ENCODE assay signal across 26 cellular contexts in the genomic region with DNA sequence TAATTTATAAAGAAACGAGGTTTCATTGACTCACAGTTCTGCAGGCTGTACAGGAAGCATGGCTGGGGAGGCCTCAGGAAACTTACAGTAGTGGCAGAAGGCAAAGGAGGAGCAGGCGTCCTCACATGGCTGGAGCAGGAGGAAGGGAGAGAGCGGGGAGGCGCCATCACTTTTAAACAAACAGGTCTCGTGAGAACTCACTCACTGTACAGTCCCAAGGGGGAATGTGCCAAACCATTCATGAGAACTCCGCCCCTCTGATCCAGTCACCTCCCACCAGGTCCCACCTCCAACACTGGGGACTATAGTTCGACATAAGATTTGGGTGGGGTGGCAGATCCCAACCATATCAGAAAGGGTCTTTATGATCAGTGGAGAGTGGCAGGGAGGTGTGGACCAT.
A peak's percentile ranks its signal among the peaks of the same experiment; 100 is the strongest.
DNase-seq lines count a peak whose midpoint lies in the region; ATAC-seq and TF ChIP-seq lines count a peak whose summit lies in the region.
"Had no signal": no experiment of that assay in that cellular context is flagged by ENCODE, and none has a peak within 500 bp of the region (broad histone marks: within the 10 kb centered on the region; RNA-seq: fewer than 3 reads in every experiment).

No MANE protein-coding gene starts in this region.

- no peak for TF ChIP-seq POLR2A in HCT116 (IDR thresholded peaks at IDR 0.05; ENCODE audit: borderline replicate concordance, extremely low read depth, insufficient read depth, insufficient read length)
- no peak for TF ChIP-seq POLR2A in NB4 (IDR thresholded peaks at IDR 0.05; ENCODE audit: extremely low read depth, insufficient read length)

- no peak for TF ChIP-seq RAD21 in HCT116 (IDR thresholded peaks at IDR 0.05; ENCODE audit: low read depth)

- no peaks in the 10 kb centered on the region for H3K9me2 ChIP-seq in HCT116 (ENCODE audit: insufficient read depth)

- no peak for DNase-seq in HCT116 (ENCODE audit: low read depth, low spot score)
- DNase-seq in NB4 (ENCODE audit: low read depth) = peak; percentile 19
- DNase-seq in chondrocyte (ENCODE audit: low spot score) = peak; percentile 22
- peak; percentile 43 for DNase-seq in posterior vena cava (ENCODE audit: low spot score)
- no peak for DNase-seq in activated CD8-positive, alpha-beta memory T cell treated with anti-CD3 and anti-CD28 coated beads, Interleukin-2, amount 50 U/mL, for 4 hours
- DNase-seq: BE2C; CD4-positive, alpha-beta T cell; COR-L47; DMS 273 treated with DMSO at 0.1 percent for 48 hours; DMS79 treated with DMSO at 0.1 percent for 48 hours; H7; KBM-7; NCI-H1105; NCI-H1694; NCI-H2107; NCI-H226; NCI-H524; NCI-H774; NK-92 treated with Interleukin-12 subunit alpha and Interleukin-12 subunit beta, amount 100 ng/mL, for 24 hours; SJCRH30 had no signal

- H3K36me3 Mint-ChIP-seq in chondrocyte (ENCODE audit: low read depth) = peaks cover 2% of the 10 kb centered on the region
- H3K36me3 Mint-ChIP-seq in activated T-helper 17 cell treated with anti-CD3 and anti-CD28 coated beads, Interleukin-2, amount 50 U/mL, for 72 hours (ENCODE audit: low read depth) = no peaks in the 10 kb centered on the region

- peaks cover 9% of the 10 kb centered on the region; the same call in 1 of the 2 replicates for H3K27me3 ChIP-seq in HCT116 (ENCODE audit: insufficient read depth, low read length)
- H3K27me3 ChIP-seq: BE2C, Peyer's patch had no signal

- no peak overlapping the region for H3K4me3 Mint-ChIP-seq in chondrocyte (ENCODE audit: unreplicated experiment)
- no peak overlapping the region for H3K4me3 Mint-ChIP-seq in activated T-helper 17 cell treated with anti-CD3 and anti-CD28 coated beads, Interleukin-2, amount 50 U/mL, for 72 hours
- H3K4me3 Mint-ChIP-seq: CD4-positive, alpha-beta T cell had no signal

- intact Hi-C loops in HCT116 (cut with micrococcal nuclease) (no loop called here), posterior vena cava (cut with DNase I) (no loop called here)

- no peak overlapping the region for H3K4me3 ChIP-seq in HCT116 (replicated peaks in 1 of 2; ENCODE audit: low read depth in 1 of 2, low read length in 2 of 2)
- no peak overlapping the region for H3K4me3 ChIP-seq in NB4 (ENCODE audit: low read depth, low read length)
- H3K4me3 ChIP-seq: GM12878, Peyer's patch, SJCRH30 had no signal

- H3K36me3 ChIP-seq in HCT116 (ENCODE audit: control insufficient read depth in 1 of 2, insufficient read depth in 2 of 2, low read length in 2 of 2) = no peaks in the 10 kb centered on the region
- H3K36me3 ChIP-seq: BE2C, Peyer's patch, SJCRH30 had no signal

- no peaks in the 10 kb centered on the region for H3K79me2 ChIP-seq in HCT116 (ENCODE audit: insufficient read depth, low read length)

- H3K9me3 Mint-ChIP-seq in chondrocyte (ENCODE audit: low read depth) = peaks cover 5% of the 10 kb centered on the region
- no peaks in the 10 kb centered on the region for H3K9me3 Mint-ChIP-seq in activated T-helper 17 cell treated with anti-CD3 and anti-CD28 coated beads, Interleukin-2, amount 50 U/mL, for 72 hours
- H3K9me3 Mint-ChIP-seq: CD4-positive, alpha-beta T cell had no signal

- H3K27me3 Mint-ChIP-seq in chondrocyte (ENCODE audit: low read depth) = peaks cover 30% of the 10 kb centered on the region
- no peaks in the 10 kb centered on the region for H3K27me3 Mint-ChIP-seq in activated T-helper 17 cell treated with anti-CD3 and anti-CD28 coated beads, Interleukin-2, amount 50 U/mL, for 72 hours

- BruUV-seq in HCT116 (replicated peaks; lab: Mats Ljungman, UMichigan) = no TSS peak

- no peak overlapping the region for H3K4me2 ChIP-seq in HCT116 (ENCODE audit: low read length)

- no peak overlapping the region for H3K9ac ChIP-seq in HCT116 (ENCODE audit: low read length)

- H3K4me1 Mint-ChIP-seq in chondrocyte (ENCODE audit: low read depth) = no peaks in the 10 kb centered on the region
- H3K4me1 Mint-ChIP-seq in activated T-helper 17 cell treated with anti-CD3 and anti-CD28 coated beads, Interleukin-2, amount 50 U/mL, for 72 hours = no peaks in the 10 kb centered on the region

- no peaks in the 10 kb centered on the region for H4K20me1 ChIP-seq in HCT116 (ENCODE audit: insufficient read depth)

- no peak overlapping the region for H3K27ac Mint-ChIP-seq in chondrocyte (ENCODE audit: unreplicated experiment)
- no peak overlapping the region for H3K27ac Mint-ChIP-seq in activated T-helper 17 cell treated with anti-CD3 and anti-CD28 coated beads, Interleukin-2, amount 50 U/mL, for 72 hours
- H3K27ac Mint-ChIP-seq: CD4-positive, alpha-beta T cell had no signal

- POLR2A ChIA-PET in HCT116 (lab: Charles Lee) = no interaction called here

- TF ChIP-seq CTCF in HCT116 (IDR thresholded peaks at IDR 0.05 in 2 of 3, conservative IDR thresholded peaks at IDR 0.05 in 1 of 3; ENCODE audit: borderline replicate concordance in 1 of 3, insufficient read depth in 1 of 3, low read depth in 2 of 3, low read length in 2 of 3) (no peak), NB4 (IDR thresholded peaks at IDR 0.05; ENCODE audit: low read depth, low read length) (no peak), chondrocyte (IDR thresholded peaks at IDR 0.05) (no peak)

- H3K4me1 ChIP-seq in HCT116 (ENCODE audit: control insufficient read depth in 1 of 2, insufficient read depth in 2 of 2, low read length in 2 of 2) = no peaks in the 10 kb centered on the region
- H3K4me1 ChIP-seq: BE2C, SJCRH30 had no signal

- no peak overlapping the region for H2AFZ ChIP-seq in HCT116 (ENCODE audit: low read depth, low read length, poor library complexity, severe bottlenecking)

- RAD21 ChIA-PET in HCT116 (lab: Charles Lee; ENCODE audit: low non-redundant PET in 1 of 2, low total read pairs in 2 of 2, uncharacterized antibody in 2 of 2, unreplicated experiment in 2 of 2) = no interaction called here

- no peaks in the 10 kb centered on the region for H3K9me3 ChIP-seq in HCT116 (ENCODE audit: control insufficient read depth in 1 of 2, insufficient read depth in 1 of 2, low read depth in 1 of 2, low read length in 2 of 2)
- H3K9me3 ChIP-seq: BE2C, Peyer's patch, SJCRH30 had no signal

- peak; percentile 27; the same call in 1 of the 2 replicates for ATAC-seq in HCT116
- no peak for ATAC-seq in activated T-helper 17 cell treated with anti-CD3 and anti-CD28 coated beads, Interleukin-2, amount 50 U/mL, for 72 hours (replicated peaks)
- no peak for ATAC-seq in GM21526 (IDR thresholded peaks at IDR 0.05; ENCODE audit: low FRiP score, unreplicated experiment)
- ATAC-seq: GM12878, HepG2 had no signal

- CTCF ChIA-PET in HCT116 (lab: Charles Lee) = no interaction called here

- no peak overlapping the region for H3K27ac ChIP-seq in HCT116 (ENCODE audit: low read depth, low read length)
- H3K27ac ChIP-seq: HL-60, Peyer's patch, SJCRH30 had no signal

TF ChIP-seq in HCT116, 20 proteins besides CTCF, POLR2A, EP300 and RAD21:
- no peak for TF ChIP-seq CEBPB (IDR thresholded peaks at IDR 0.05; ENCODE audit: low read depth)

Comparison
In these comparisons a context has a peak if more than half of its experiments do, and no peak if none do; other contexts are left out.
1. DNase-seq: peak in NB4 (single experiment), chondrocyte (single experiment) and posterior vena cava (single experiment); none in HCT116 (single experiment) and activated CD8-positive, alpha-beta memory T cell treated with anti-CD3 and anti-CD28 coated beads, Interleukin-2, amount 50 U/mL, for 4 hours (single experiment).